In the genomic region with DNA sequence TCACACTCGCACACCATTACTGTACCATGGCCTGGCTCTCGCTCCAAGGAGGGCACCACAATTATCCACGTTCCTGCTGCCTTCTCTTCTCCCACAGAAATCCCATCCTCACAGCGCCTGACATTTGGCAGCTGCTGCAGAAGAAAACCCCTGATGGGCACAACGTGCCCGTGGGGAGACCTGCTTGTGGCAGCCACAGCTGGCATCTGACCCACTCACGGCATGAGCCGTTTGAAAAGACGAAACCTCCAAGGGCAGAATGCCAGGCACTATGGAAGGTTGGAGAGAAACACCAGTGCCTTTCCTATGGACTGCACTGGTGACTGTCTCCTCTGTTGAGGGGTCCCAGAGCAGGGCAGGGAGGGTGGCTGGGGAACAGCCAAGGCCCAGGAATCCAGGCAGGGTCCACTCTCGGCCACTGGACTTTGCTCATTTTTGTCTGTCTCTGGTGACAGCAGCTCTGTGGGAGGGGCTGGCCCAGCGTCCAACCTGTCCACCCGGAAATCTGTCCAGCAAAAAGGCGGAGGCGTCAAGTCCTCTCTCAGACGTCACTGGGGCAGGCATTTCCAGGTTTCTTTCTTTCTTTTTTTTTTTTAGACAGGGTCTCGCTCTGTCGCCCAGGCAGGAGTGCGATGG, we compare ENCODE assay signal across 22 cellular contexts.
DNase-seq lines count a peak whose midpoint lies in the region; ATAC-seq, FAIRE-seq and TF ChIP-seq lines count a peak whose summit lies in the region.
"Had no signal": no experiment of that assay in that cellular context is flagged by ENCODE, and none has a peak within 500 bp of the region (broad histone marks: within the 10 kb centered on the region; RNA-seq: fewer than 3 reads in every experiment).

No MANE protein-coding gene starts in this region.

- H4K20me1 ChIP-seq in H1 (replicated peaks in 1 of 2; ENCODE audit: control insufficient read depth in 1 of 2, insufficient read depth in 2 of 2, low read length in 2 of 2): no peaks in the 10 kb centered on the region
- H4K20me1 ChIP-seq: BLaER1 had no signal

- no peak overlapping the region for H3K4me3 ChIP-seq in H1 (ENCODE audit: extremely low read depth in 1 of 4, insufficient read depth in 2 of 4, low read depth in 3 of 4, low read length in 4 of 4)
- H3K4me3 ChIP-seq: BLaER1, breast epithelium, left lung had no signal

- H3K9me3 Mint-ChIP-seq in mesothelial cell of epicardium (no peaks in the 10 kb centered on the region), type B pancreatic cell (no peaks in the 10 kb centered on the region)
- H3K9me3 Mint-ChIP-seq: activated CD8-positive, alpha-beta T cell treated with anti-CD3 and anti-CD28 coated beads for 36 hours; activated naive CD8-positive, alpha-beta T cell treated with anti-CD3 and anti-CD28 coated beads for 36 hours; activated T-cell treated with anti-CD3 and anti-CD28 coated beads, Interleukin-2, amount 50 U/mL, for 72 hours; natural killer cell treated with Interleukin-12 subunit alpha and Interleukin-12 subunit beta and Interleukin-15 and Interleukin-18, amount 100 ng/mL, for 72 hours had no signal

- peak overlapping the region; percentile 25 for H4K5ac ChIP-seq in H1 (ENCODE audit: insufficient read length, low read depth, low read length)

- peaks cover 6% of the 10 kb centered on the region; the same call in 1 of the 2 replicates for H3K23me2 ChIP-seq in H1 (ENCODE audit: low read depth, low read length)

- H3K4me1 ChIP-seq in H1 (replicated peaks in 1 of 4; ENCODE audit: control insufficient read depth in 3 of 4, insufficient read depth in 4 of 4, low read length in 3 of 4): peaks cover 6 to 22% (median 8%) of the 10 kb centered on the region in 4 experiments
- H3K4me1 ChIP-seq: breast epithelium had no signal

- H3K4me3 Mint-ChIP-seq in mesothelial cell of epicardium (no peak overlapping the region), type B pancreatic cell (no peak overlapping the region)
- H3K4me3 Mint-ChIP-seq: activated CD8-positive, alpha-beta T cell treated with anti-CD3 and anti-CD28 coated beads for 36 hours; activated naive CD8-positive, alpha-beta T cell treated with anti-CD3 and anti-CD28 coated beads for 36 hours; activated T-cell treated with anti-CD3 and anti-CD28 coated beads, Interleukin-2, amount 50 U/mL, for 72 hours; natural killer cell treated with Interleukin-12 subunit alpha and Interleukin-12 subunit beta and Interleukin-15 and Interleukin-18, amount 100 ng/mL, for 72 hours had no signal

- no peak overlapping the region for H2AFZ ChIP-seq in H1 (ENCODE audit: low read length)

- WGBS in H1 (ENCODE audit: extremely low coverage in 1 of 2, insufficient coverage in 1 of 2, insufficient read length in 1 of 2, insufficient replicate concordance in 2 of 2, low coverage in 1 of 2, low lambda C conversion rate in 2 of 2, missing lambda C conversion rate in 1 of 2), 2 experiments: 84% methylated on average over 15 of the region's 18 CpGs; no CpG with 5 or more reads in 1 of the 2 experiments

- ATAC-seq in esophagus mucosa: no peak
- ATAC-seq: activated CD8-positive, alpha-beta T cell treated with anti-CD3 and anti-CD28 coated beads for 36 hours; activated T-cell treated with anti-CD3 and anti-CD28 coated beads, Interleukin-2, amount 50 U/mL, for 72 hours; left lung had no signal

- H3K14ac ChIP-seq in H1 (ENCODE audit: insufficient read length): no peak overlapping the region

- no peak overlapping the region for H3K27ac ChIP-seq in H1 (ENCODE audit: low read depth, low read length)
- H3K27ac ChIP-seq: BLaER1, left lung had no signal

- peak overlapping the region; percentile 92; the same call in 1 of the 2 replicates for H2BK15ac ChIP-seq in H1 (ENCODE audit: low read length)

- no peaks in the 10 kb centered on the region for H3K36me3 ChIP-seq in H1 (ENCODE audit: control insufficient read depth in 2 of 4, insufficient read depth in 4 of 4, low read length in 3 of 4)
- H3K36me3 ChIP-seq: BLaER1, breast epithelium, left lung had no signal

- peak overlapping the region; percentile 99; the same call in 1 of the 2 replicates for H2BK12ac ChIP-seq in H1 (ENCODE audit: low read depth, low read length)

- POLR2A ChIA-PET in H1 (lab: Charles Lee; ENCODE audit: partially characterized antibody): interaction anchor here (0.6 to 0.8 kb wide), 2 partner anchors 22 to 101 kb away, joined by 3 read pairs; no protein-coding TSS in a partner anchor

- H3K4ac ChIP-seq in H1 (replicated peaks; ENCODE audit: insufficient read length, low read depth, low read length): peak overlapping the region; percentile 99

- peak overlapping the region; percentile 83; the same call in 1 of the 2 replicates for H2BK5ac ChIP-seq in H1 (ENCODE audit: low read depth, low read length)

- H2BK120ac ChIP-seq in H1 (replicated peaks; ENCODE audit: low read depth, low read length): peak overlapping the region; percentile 76

- H3K9me3 ChIP-seq in H1 (ENCODE audit: insufficient read depth in 2 of 2, low read depth in 1 of 2, low read length in 1 of 2): no peaks in the 10 kb centered on the region
- H3K9me3 ChIP-seq: BLaER1, breast epithelium, left lung had no signal

- H2AK5ac ChIP-seq in H1 (ENCODE audit: low read depth, low read length): peak overlapping the region; percentile 75

- H3K4me2 ChIP-seq in H1 (ENCODE audit: insufficient read depth in 1 of 2, low read depth in 2 of 2, low read length in 2 of 2): no peak overlapping the region; a peak in 1 of 4 replicates
- H3K4me2 ChIP-seq: BLaER1 had no signal

- peak overlapping the region; percentile 2; the same call in 1 of the 2 replicates for H4K8ac ChIP-seq in H1 (ENCODE audit: extremely low read depth, insufficient read depth, low read length)

- CTCF ChIA-PET in H1 (lab: Charles Lee; ENCODE audit: partially characterized antibody): interaction anchor here (0.6 to 3.7 kb wide), 5 partner anchors 17 to 102 kb away, joined by 3 to 10 read pairs (median 3); no protein-coding TSS in a partner anchor

- H3K36me3 Mint-ChIP-seq in mesothelial cell of epicardium (peaks cover 7% of the 10 kb centered on the region), type B pancreatic cell (peaks cover 14% of the 10 kb centered on the region)
- H3K36me3 Mint-ChIP-seq: activated naive CD8-positive, alpha-beta T cell treated with anti-CD3 and anti-CD28 coated beads for 36 hours; natural killer cell treated with Interleukin-12 subunit alpha and Interleukin-12 subunit beta and Interleukin-15 and Interleukin-18, amount 100 ng/mL, for 72 hours had no signal

- no peak for FAIRE-seq in H1 (lab: Jason Lieb, UNC)
- FAIRE-seq: H54 had no signal

- H3K4me1 Mint-ChIP-seq in mesothelial cell of epicardium (peaks cover 46% of the 10 kb centered on the region), type B pancreatic cell (ENCODE audit: unreplicated experiment) (peaks cover 38% of the 10 kb centered on the region)

- no peak for TF ChIP-seq POLR2A in H1 (IDR thresholded peaks at IDR 0.05; ENCODE audit: control extremely low read depth in 1 of 2, low read depth in 2 of 2, low read length in 2 of 2)

- peak overlapping the region; percentile 91 for H4K91ac ChIP-seq in H1 (replicated peaks; ENCODE audit: insufficient read length, low read length)

- H3K9ac ChIP-seq in H1 (replicated peaks in 1 of 4; ENCODE audit: extremely low read depth in 1 of 4, low read depth in 3 of 4, low read length in 3 of 4): no peak overlapping the region
- H3K9ac ChIP-seq: BLaER1 had no signal

- H3K27me3 Mint-ChIP-seq in mesothelial cell of epicardium (ENCODE audit: low read depth) (no peaks in the 10 kb centered on the region), type B pancreatic cell (no peaks in the 10 kb centered on the region)

- no peak overlapping the region for H3K56ac ChIP-seq in H1 (replicated peaks; ENCODE audit: insufficient read length, low read depth, low read length)

- H2BK20ac ChIP-seq in H1 (ENCODE audit: low read length): peak overlapping the region; percentile 93; the same call in 1 of the 2 replicates

- TF ChIP-seq RAD21 in H1 (IDR thresholded peaks at IDR 0.05 in 1 of 2, conservative IDR thresholded peaks at IDR 0.05 in 1 of 2; ENCODE audit: low read depth in 2 of 2, low read length in 2 of 2): no peak

- H3K79me2 ChIP-seq in H1 (ENCODE audit: control insufficient read depth in 1 of 2, insufficient read depth in 2 of 2, low read length in 2 of 2): no peaks in the 10 kb centered on the region

- TF ChIP-seq CTCF in H1 (IDR thresholded peaks at IDR 0.05; ENCODE audit: control extremely low read depth in 1 of 3, insufficient read depth in 1 of 3, low read depth in 1 of 3, low read length in 3 of 3) (no peak), mesothelial cell of epicardium (IDR thresholded peaks at IDR 0.05; ENCODE audit: unreplicated experiment) (no peak), type B pancreatic cell (conservative IDR thresholded peaks at IDR 0.05) (no peak)

- no peak overlapping the region for H3K23ac ChIP-seq in H1 (ENCODE audit: insufficient read length)

- H3K79me1 ChIP-seq in H1 (ENCODE audit: low read depth, low read length): no peaks in the 10 kb centered on the region

- no peak for TF ChIP-seq EP300 in H1 (IDR thresholded peaks at IDR 0.05; ENCODE audit: borderline replicate concordance in 1 of 2, low read depth in 2 of 2, low read length in 2 of 2)

- no peaks in the 10 kb centered on the region for H3K27me3 ChIP-seq in H1 (replicated peaks in 1 of 4; ENCODE audit: control insufficient read depth in 3 of 4, extremely low read depth in 1 of 4, insufficient read depth in 3 of 4, low read length in 3 of 4)
- H3K27me3 ChIP-seq: BLaER1, breast epithelium, left lung had no signal

- H3K18ac ChIP-seq in H1 (ENCODE audit: extremely low read depth, low read length): peak overlapping the region; percentile 68

- DNase-seq in NCI-H1092 (lab: John Stamatoyannopoulos, UW) (peak; percentile 10), H1 (ENCODE audit: low read depth in 1 of 2, low spot score in 2 of 2) (no peak), mesothelial cell of epicardium (ENCODE audit: low spot score in 2 of 2, unreplicated experiment in 2 of 2) (no peak), type B pancreatic cell (ENCODE audit: extremely low spot score, unreplicated experiment) (no peak), NCI-H2196 (lab: John Stamatoyannopoulos, UW; ENCODE audit: unreplicated experiment) (no peak), HK-2 (ENCODE audit: unreplicated experiment) (no peak)
- DNase-seq: activated CD8-positive, alpha-beta T cell treated with anti-CD3 and anti-CD28 coated beads for 36 hours; activated naive CD8-positive, alpha-beta T cell treated with anti-CD3 and anti-CD28 coated beads for 36 hours; activated T-cell treated with anti-CD3 and anti-CD28 coated beads, Interleukin-2, amount 50 U/mL, for 72 hours; DMS153; effector CD4-positive, alpha-beta T cell; left lung; MM.1S; NCI-H2029 treated with DMSO at 0.1 percent for 48 hours; retina; stimulated activated CD8-positive, alpha-beta memory T cell treated with anti-CD3 and anti-CD28 coated beads, Interleukin-4, amount 100 ng/mL, for 48 hours; SW 1271 had no signal

- H3K27ac Mint-ChIP-seq in mesothelial cell of epicardium (peak overlapping the region; percentile 73), type B pancreatic cell (peak overlapping the region; percentile 93)
- H3K27ac Mint-ChIP-seq: activated CD8-positive, alpha-beta T cell treated with anti-CD3 and anti-CD28 coated beads for 36 hours; activated naive CD8-positive, alpha-beta T cell treated with anti-CD3 and anti-CD28 coated beads for 36 hours; activated T-cell treated with anti-CD3 and anti-CD28 coated beads, Interleukin-2, amount 50 U/mL, for 72 hours; natural killer cell treated with Interleukin-12 subunit alpha and Interleukin-12 subunit beta and Interleukin-15 and Interleukin-18, amount 100 ng/mL, for 72 hours had no signal
